ENCODE assay signal across 8 cellular contexts in genomic region chr3:197847866-197848401, GRCh38. TPM values are rescaled to one million over a fixed set of nuclear protein-coding genes. Genes with fewer than 3 reads are reported as not detected.
DNase-seq lines count a peak whose midpoint lies in the region; ATAC-seq and TF ChIP-seq lines count a peak whose summit lies in the region.

No MANE protein-coding gene starts in this region.

- no peaks in the 10 kb centered on the region for H3K9me3 ChIP-seq in esophagus muscularis mucosa
- no peaks in the 10 kb centered on the region for H3K9me3 ChIP-seq in WERI-Rb-1 (ENCODE audit: severe bottlenecking)

- peak overlapping the region in 3 of 4 donors; percentile 5 to 17 (median 8) for H3K4me3 ChIP-seq in esophagus muscularis mucosa
- no peak overlapping the region for H3K4me3 ChIP-seq in WERI-Rb-1 (ENCODE audit: low read depth, low read length)

- no peaks in the 10 kb centered on the region for H3K27me3 Mint-ChIP-seq in stimulated activated naive CD8-positive, alpha-beta T cell treated with anti-CD3 and anti-CD28 coated beads, Interleukin-15, amount 100 ng/mL, for 72 hours

- no peak for TF ChIP-seq EP300 in esophagus muscularis mucosa (IDR thresholded peaks at IDR 0.05)

- H3K27ac ChIP-seq in esophagus muscularis mucosa (replicated peaks in 1 of 4) = peak overlapping the region in 2 of 4 donors; percentile 11 to 30
- no peak overlapping the region for H3K27ac ChIP-seq in WERI-Rb-1

- intact Hi-C loops in esophagus muscularis mucosa (cut with DNase I) = no loop called here

- peak overlapping the region; percentile 66 to 77 for H3K27ac Mint-ChIP-seq in stimulated activated naive CD8-positive, alpha-beta T cell treated with anti-CD3 and anti-CD28 coated beads, Interleukin-15, amount 100 ng/mL, for 72 hours

- no peaks in the 10 kb centered on the region for H3K9me3 Mint-ChIP-seq in stimulated activated naive CD8-positive, alpha-beta T cell treated with anti-CD3 and anti-CD28 coated beads, Interleukin-15, amount 100 ng/mL, for 72 hours

- H3K4me1 Mint-ChIP-seq in stimulated activated naive CD8-positive, alpha-beta T cell treated with anti-CD3 and anti-CD28 coated beads, Interleukin-15, amount 100 ng/mL, for 72 hours = peaks cover 27% of the 10 kb centered on the region

- ATAC-seq in HG03039 (IDR thresholded peaks at IDR 0.05; ENCODE audit: unreplicated experiment) = peak; percentile 54
- ATAC-seq in stimulated activated naive CD8-positive, alpha-beta T cell treated with anti-CD3 and anti-CD28 coated beads, Interleukin-15, amount 100 ng/mL, for 72 hours = peak; percentile 91

- H3K4me3 Mint-ChIP-seq in stimulated activated naive CD8-positive, alpha-beta T cell treated with anti-CD3 and anti-CD28 coated beads, Interleukin-15, amount 100 ng/mL, for 72 hours = peak overlapping the region; percentile 75 to 81

- H3K27me3 ChIP-seq in esophagus muscularis mucosa (no peaks in the 10 kb centered on the region), WERI-Rb-1 (ENCODE audit: insufficient read depth, low read depth, severe bottlenecking) (no peaks in the 10 kb centered on the region)

- peak in 5 of 6 experiments; percentile 1 to 55 (median 42) for DNase-seq in stimulated activated naive CD4-positive, alpha-beta T cell (lab: John Stamatoyannopoulos, UW)
- no peak for DNase-seq in stimulated activated naive CD4-positive, alpha-beta T cell treated with Interleukin-2 at 50 U/mL for 16 hours (lab: John Stamatoyannopoulos, UW)
- peak; percentile 20 for DNase-seq in RPMI7951 (ENCODE audit: low read depth)
- no peak for DNase-seq in esophagus muscularis mucosa (ENCODE audit: extremely low spot score)
- peak; percentile 15 to 17 for DNase-seq in stimulated activated naive CD8-positive, alpha-beta T cell treated with anti-CD3 and anti-CD28 coated beads, Interleukin-15, amount 100 ng/mL, for 72 hours
- DNase-seq in WERI-Rb-1 = no peak
- no peak for DNase-seq in NCI-H2227 treated with DMSO at 0.1 percent for 48 hours (lab: John Stamatoyannopoulos, UW)

- TF ChIP-seq CTCF in esophagus muscularis mucosa (IDR thresholded peaks at IDR 0.05) (no peak), WERI-Rb-1 (IDR thresholded peaks at IDR 0.05; ENCODE audit: low read depth, low read length) (no peak)

- H3K4me1 ChIP-seq in esophagus muscularis mucosa = peaks cover 0 to 3% (median 0%) of the 10 kb centered on the region in 4 donors

- H3K36me3 ChIP-seq in esophagus muscularis mucosa = peaks cover 35 to 98% (median 77%) of the 10 kb centered on the region in 4 donors
- H3K36me3 ChIP-seq in WERI-Rb-1 = 0 out of 2 replicates have a peak, but pooled peaks cover 3% of the 10 kb centered on the region

- WGBS in esophagus muscularis mucosa = 65% methylated on average over 8 of the region's 8 CpGs

- no peak for TF ChIP-seq POLR2A in esophagus muscularis mucosa (IDR thresholded peaks at IDR 0.05; ENCODE audit: low read depth)

RNA-seq across cellular contexts. Expression of gene LRCH3, which starts 56.9 kb away (rescaled TPM):
- total RNA-seq in RPMI7951 (2014; rRNA removed; shearing (Covaris generic)) = 19.9 and 298 TPM in 2 replicates
- total RNA-seq in esophagus muscularis mucosa = 100 to 1,000 TPM in 1 of 4 donors, 10 to 100 TPM in 3; 34.6 to 160 (median 55.2) TPM

Comparison
In these comparisons a context has a peak if more than half of its experiments do, and no peak if none do; other contexts are left out.
1. DNase-seq: peak in stimulated activated naive CD4-positive, alpha-beta T cell (5 of 6), RPMI7951 (single experiment) and stimulated activated naive CD8-positive, alpha-beta T cell treated with anti-CD3 and anti-CD28 coated beads, Interleukin-15, amount 100 ng/mL, for 72 hours (2 of 2); none in stimulated activated naive CD4-positive, alpha-beta T cell treated with Interleukin-2 at 50 U/mL for 16 hours (single experiment), esophagus muscularis mucosa (single experiment), WERI-Rb-1 (single experiment) and NCI-H2227 treated with DMSO at 0.1 percent for 48 hours (single experiment).